8 cellular contexts compared by ENCODE assay signal in genomic region chr7:123557631-123558505, GRCh38. TPM values are rescaled to one million over a fixed set of nuclear protein-coding genes. Genes with fewer than 3 reads are reported as not detected.
DNase-seq lines count a peak whose midpoint lies in the region; ATAC-seq and TF ChIP-seq lines count a peak whose summit lies in the region.

NDUFA5 (minus strand) TSS chr7:123557818; CDS start chr7:123557795, 23 bp downstream.

- no peaks in the 10 kb centered on the region for H3K27me3 ChIP-seq in effector memory CD4-positive, alpha-beta T cell (replicated peaks; ENCODE audit: control insufficient read depth, insufficient read depth, low read length, poor library complexity, severe bottlenecking)
- H3K27me3 ChIP-seq in lung (ENCODE audit: control insufficient read depth, insufficient read depth) = no peaks in the 10 kb centered on the region

- no peak for TF ChIP-seq CTCF in lung (IDR thresholded peaks at IDR 0.05; ENCODE audit: control extremely low read depth, extremely low read depth)

- H3K4me3 ChIP-seq in effector memory CD4-positive, alpha-beta T cell (ENCODE audit: insufficient read depth, low read depth, low read length, poor library complexity, severe bottlenecking) = peak within 1 kb of the TSS; percentile 83
- peak within 1 kb of the TSS; percentile 98 for H3K4me3 ChIP-seq in lung

- peak; percentile 98 for ATAC-seq in GM21360 (IDR thresholded peaks at IDR 0.05; ENCODE audit: unreplicated experiment)
- ATAC-seq in lung (ENCODE audit: insufficient read depth, low FRiP score) = peak; percentile 100

- peaks cover 9% of the 10 kb centered on the region for H3K4me1 ChIP-seq in effector memory CD4-positive, alpha-beta T cell (ENCODE audit: control insufficient read depth, insufficient read depth, low read length, poor library complexity, severe bottlenecking)
- H3K4me1 ChIP-seq in lung (ENCODE audit: control insufficient read depth in 2 of 2, insufficient read depth in 2 of 2, low read length in 2 of 2) = peaks cover 0 to 18% of the 10 kb centered on the region in 2 donors

- peak; percentile 100 for DNase-seq in COLO829 (ENCODE audit: low spot score)
- DNase-seq in HT-29 (ENCODE audit: low spot score) = peak; percentile 100
- peak; percentile 97 for DNase-seq in NK-92 treated with Interleukin-12 subunit alpha and Interleukin-12 subunit beta, amount 100 ng/mL, for 24 hours (lab: John Stamatoyannopoulos, UW)
- DNase-seq in activated CD8-positive, alpha-beta memory T cell treated with anti-CD3 and anti-CD28 coated beads for 24 hours = peak; percentile 95
- peak; percentile 94 to 97 (median 95) for DNase-seq in effector memory CD4-positive, alpha-beta T cell
- peak; percentile 98 for DNase-seq in lung (ENCODE audit: low spot score)
- DNase-seq in stimulated activated CD4-positive, alpha-beta T cell treated with anti-CD3 and anti-CD28 coated beads, TNF-alpha, amount 100 ng/mL, for 4 hours (ENCODE audit: low read depth in 3 of 3) = peak; percentile 82 to 96 (median 96)

- H3K9me3 ChIP-seq in effector memory CD4-positive, alpha-beta T cell (ENCODE audit: control insufficient read depth, low read length) = no peaks in the 10 kb centered on the region
- H3K9me3 ChIP-seq in lung (ENCODE audit: control insufficient read depth in 2 of 2, insufficient read depth in 1 of 2, low read length in 1 of 2) = no peaks in the 10 kb centered on the region

- peak within 1 kb of the TSS; percentile 76 for H3K27ac ChIP-seq in effector memory CD4-positive, alpha-beta T cell (ENCODE audit: insufficient read depth, low read length, poor library complexity, severe bottlenecking)
- H3K27ac ChIP-seq in lung (ENCODE audit: low read depth in 1 of 2, low read length in 1 of 2) = peak within 1 kb of the TSS; percentile 95 to 97

- peaks cover 3% of the 10 kb centered on the region for H3K36me3 ChIP-seq in effector memory CD4-positive, alpha-beta T cell (ENCODE audit: control insufficient read depth, insufficient read depth, low read length)
- no peaks in the 10 kb centered on the region for H3K36me3 ChIP-seq in lung (ENCODE audit: control insufficient read depth in 2 of 2, insufficient read depth in 2 of 2, low read length in 2 of 2)

- 5 to 6% methylated on average over 34 of the region's 34 CpGs for WGBS in lung, 2 donors

RNA-seq across cellular contexts. Expression of gene NDUFA5, which starts in this region (rescaled TPM):
- 16.3 and 19.2 TPM in 2 replicates for total RNA-seq in HT-29 (2014; rRNA removed; shearing (Covaris generic))
- total RNA-seq in lung = 10 to 100 TPM; 51.1 to 82.2 TPM
- polyA plus RNA-seq in lung = 100 to 1,000 TPM in 1 of 2 donors, 10 to 100 TPM in 1; 36.5 to 104 TPM

Comparison
In these comparisons a context has a peak if more than half of its experiments do, and no peak if none do; other contexts are left out.
1. Peak in every context shown above with its lines: DNase-seq, ATAC-seq, H3K4me3 ChIP-seq and H3K27ac ChIP-seq.